Comparison of ENCODE assay signal across 2 cellular contexts in the genomic region with DNA sequence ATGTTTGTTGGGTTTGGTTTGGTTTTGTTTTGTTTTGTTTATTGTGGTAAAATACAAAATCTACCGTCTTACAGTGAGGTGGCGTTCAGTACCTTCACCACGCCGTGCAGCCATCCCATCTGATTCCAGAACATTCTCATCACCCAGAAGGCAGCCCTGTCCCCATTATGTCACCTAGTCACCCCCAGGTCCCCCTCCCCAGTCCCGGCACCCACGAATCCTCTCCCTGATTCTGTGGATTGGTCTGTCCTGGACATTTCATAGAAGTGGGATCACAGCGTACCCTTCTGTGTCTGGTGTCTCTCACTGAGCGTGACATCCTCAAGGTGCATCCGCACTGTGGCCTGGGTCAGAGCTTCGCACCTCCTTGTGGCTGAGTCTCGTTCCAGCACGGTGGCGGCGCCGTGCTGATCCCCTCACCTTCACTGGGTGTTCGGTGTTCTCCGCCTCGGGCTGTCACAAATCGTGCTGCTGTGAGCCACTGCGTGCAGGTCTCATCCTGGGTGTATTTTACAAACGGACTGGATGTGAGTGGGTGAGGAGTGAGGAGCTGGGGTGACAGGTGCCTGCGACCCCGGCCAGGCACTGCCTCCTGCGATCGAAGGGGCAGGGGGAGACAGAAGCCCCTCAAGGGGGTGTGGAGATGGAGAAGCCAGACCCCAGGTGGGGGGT.
A peak's percentile ranks its signal among the peaks of the same experiment; 100 is the strongest.
TF ChIP-seq lines count a peak whose summit lies in the region.

No MANE protein-coding gene starts in this region.

TF ChIP-seq in HCT116, 20 proteins besides CTCF, POLR2A, EP300 and RAD21:
- TF ChIP-seq JUND (IDR thresholded peaks at IDR 0.05) (0 out of 2 replicates have a peak, but pooled peaks have one; percentile 7), YY1 (IDR thresholded peaks at IDR 0.05; ENCODE audit: extremely low read depth, insufficient replicate concordance, low read depth, low read length) (no peak), POLR2AphosphoS5 (IDR thresholded peaks at IDR 0.05; ENCODE audit: low read depth, low read length) (peak; percentile 14; the same call in 1 of the 2 replicates)

TF ChIP-seq in GM12878, 131 proteins besides CTCF, POLR2A, EP300 and RAD21:
- TF ChIP-seq, protein P1, sequence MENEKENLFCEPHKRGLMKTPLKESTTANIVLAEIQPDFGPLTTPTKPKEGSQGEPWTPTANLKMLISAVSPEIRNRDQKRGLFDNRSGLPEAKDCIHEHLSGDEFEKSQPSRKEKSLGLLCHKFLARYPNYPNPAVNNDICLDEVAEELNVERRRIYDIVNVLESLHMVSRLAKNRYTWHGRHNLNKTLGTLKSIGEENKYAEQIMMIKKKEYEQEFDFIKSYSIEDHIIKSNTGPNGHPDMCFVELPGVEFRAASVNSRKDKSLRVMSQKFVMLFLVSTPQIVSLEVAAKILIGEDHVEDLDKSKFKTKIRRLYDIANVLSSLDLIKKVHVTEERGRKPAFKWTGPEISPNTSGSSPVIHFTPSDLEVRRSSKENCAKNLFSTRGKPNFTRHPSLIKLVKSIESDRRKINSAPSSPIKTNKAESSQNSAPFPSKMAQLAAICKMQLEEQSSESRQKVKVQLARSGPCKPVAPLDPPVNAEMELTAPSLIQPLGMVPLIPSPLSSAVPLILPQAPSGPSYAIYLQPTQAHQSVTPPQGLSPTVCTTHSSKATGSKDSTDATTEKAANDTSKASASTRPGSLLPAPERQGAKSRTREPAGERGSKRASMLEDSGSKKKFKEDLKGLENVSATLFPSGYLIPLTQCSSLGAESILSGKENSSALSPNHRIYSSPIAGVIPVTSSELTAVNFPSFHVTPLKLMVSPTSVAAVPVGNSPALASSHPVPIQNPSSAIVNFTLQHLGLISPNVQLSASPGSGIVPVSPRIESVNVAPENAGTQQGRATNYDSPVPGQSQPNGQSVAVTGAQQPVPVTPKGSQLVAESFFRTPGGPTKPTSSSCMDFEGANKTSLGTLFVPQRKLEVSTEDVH (IDR thresholded peaks at IDR 0.05; ENCODE audit: low read depth, partially characterized antibody), result no peak
- no peak for TF ChIP-seq ATF7 (IDR thresholded peaks at IDR 0.05; ENCODE audit: low read depth)
- TF ChIP-seq MXI1 (IDR thresholded peaks at IDR 0.05; ENCODE audit: low read depth, low read length), result no peak
- TF ChIP-seq BHLHE40 (IDR thresholded peaks at IDR 0.05; ENCODE audit: borderline replicate concordance in 1 of 2, low read depth in 2 of 2, low read length in 1 of 2), result no peak
